9 cellular contexts compared by ENCODE assay signal in the genomic region with DNA sequence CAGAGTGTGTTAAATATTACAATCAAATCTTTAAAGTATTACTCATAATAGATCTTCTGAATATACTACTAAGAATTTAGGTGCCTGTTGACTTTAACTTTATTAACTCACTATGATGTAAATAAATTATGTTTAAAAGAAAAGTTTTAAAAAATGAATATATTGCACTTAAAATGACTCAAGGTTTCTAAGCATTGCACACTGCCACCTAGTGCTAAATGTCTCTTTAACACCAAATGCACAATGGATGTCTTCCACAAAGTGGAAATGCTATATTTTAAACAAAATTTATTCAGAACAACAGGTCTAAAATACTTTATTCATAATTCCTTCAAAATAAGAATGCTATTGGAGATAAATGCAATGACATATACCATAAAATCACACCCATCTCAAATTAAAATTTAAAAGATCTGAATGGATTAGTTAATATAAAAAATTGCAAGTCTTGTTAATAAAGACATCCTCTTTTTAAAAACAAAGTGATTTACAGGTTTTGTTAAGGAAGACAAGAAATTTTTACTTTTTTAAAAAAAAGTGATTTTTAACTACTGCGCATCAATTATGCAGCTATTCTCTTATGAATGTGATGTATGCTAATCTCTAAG. TPM values are rescaled to one million over a fixed set of nuclear protein-coding genes. Genes with fewer than 3 reads are reported as not detected.
DNase-seq lines count a peak whose midpoint lies in the region; ATAC-seq and TF ChIP-seq lines count a peak whose summit lies in the region.
"Had no signal": no experiment of that assay in that cellular context is flagged by ENCODE, and none has a peak within 500 bp of the region (broad histone marks: within the 10 kb centered on the region; RNA-seq: fewer than 3 reads in every experiment).

No MANE protein-coding gene starts in this region.

- H4K8ac ChIP-seq in mesenchymal stem cell (ENCODE audit: low read length): no peak overlapping the region

- TF ChIP-seq CTCF in GM10248 (IDR thresholded peaks at IDR 0.05; ENCODE audit: control extremely low read depth, extremely low read depth, low read depth, missing control alignments): peak; percentile 52
- TF ChIP-seq CTCF in brain microvascular endothelial cell (IDR thresholded peaks at IDR 0.05; ENCODE audit: low read depth, low read length, missing control alignments): peak; percentile 58

- CTCF ChIA-PET in GM10248 (lab: Yijun Ruan, JAX): interaction anchor here (1.0 to 1.3 kb wide), 2 partner anchors 1534 to 1686 kb away, joined by 3 to 4 read pairs; no protein-coding TSS in a partner anchor
- CTCF ChIA-PET in activated CD4-positive, alpha-beta memory T cell treated with anti-CD3 and anti-CD28 coated beads, Interleukin-2, amount 10 ng/mL, durations not matched to agents 7 days and 5 days (lab: Charles Lee): no interaction called here

- no peak overlapping the region for H3K14ac ChIP-seq in mesenchymal stem cell (ENCODE audit: low read length in 2 of 2)

- no peak overlapping the region for H3K9ac ChIP-seq in mesenchymal stem cell (ENCODE audit: low read length)

- no peak overlapping the region for H2BK120ac ChIP-seq in mesenchymal stem cell (ENCODE audit: low read depth, low read length)

- POLR2A ChIA-PET in GM10248 (lab: Yijun Ruan, JAX): no interaction called here
- POLR2A ChIA-PET in activated CD4-positive, alpha-beta memory T cell treated with anti-CD3 and anti-CD28 coated beads, Interleukin-2, amount 10 ng/mL, durations not matched to agents 7 days and 5 days (lab: Charles Lee): no interaction called here

- H3K27me3 Mint-ChIP-seq in activated CD4-positive, alpha-beta memory T cell treated with anti-CD3 and anti-CD28 coated beads, Interleukin-2, amount 10 ng/mL, durations not matched to agents 7 days and 5 days: peaks cover 15% of the 10 kb centered on the region

- no peak overlapping the region for H3K23ac ChIP-seq in mesenchymal stem cell (ENCODE audit: low read length in 2 of 2)

- no peaks in the 10 kb centered on the region for H3K9me3 Mint-ChIP-seq in activated CD4-positive, alpha-beta memory T cell treated with anti-CD3 and anti-CD28 coated beads, Interleukin-2, amount 10 ng/mL, durations not matched to agents 7 days and 5 days

- DNase-seq in GM10248 (ENCODE audit: extremely low spot score): no peak
- peak; percentile 35 for DNase-seq in NAMALWA (ENCODE audit: low spot score)
- peak; percentile 43 for DNase-seq in brain microvascular endothelial cell
- DNase-seq in mesenchymal stem cell: peak; percentile 37
- no peak for DNase-seq in HPDE6-E6E7 (ENCODE audit: extremely low spot score)
- DNase-seq in NCI-H2081 treated with DMSO at 0.1 percent for 48 hours (lab: John Stamatoyannopoulos, UW): no peak
- DNase-seq in activated CD4-positive, alpha-beta memory T cell treated with anti-CD3 and anti-CD28 coated beads, Interleukin-2, amount 10 ng/mL, durations not matched to agents 7 days and 5 days: no peak

- H3K36me3 ChIP-seq in brain microvascular endothelial cell (replicated peaks) (no peaks in the 10 kb centered on the region), mesenchymal stem cell (ENCODE audit: control insufficient read depth in 1 of 2, insufficient read depth in 2 of 2, low read depth in 1 of 2, low read length in 2 of 2) (no peaks in the 10 kb centered on the region)
- H3K36me3 ChIP-seq: SJCRH30 had no signal

- no peak overlapping the region for H3K27ac ChIP-seq in brain microvascular endothelial cell
- H3K27ac ChIP-seq in mesenchymal stem cell (ENCODE audit: low read length, poor library complexity, severe bottlenecking): no peak overlapping the region
- H3K27ac ChIP-seq: SJCRH30 had no signal

- no peaks in the 10 kb centered on the region for H3K9me3 ChIP-seq in mesenchymal stem cell (ENCODE audit: control insufficient read depth, low read length)
- H3K9me3 ChIP-seq: SJCRH30 had no signal

- no CpG with 5 or more reads among the region's 1 CpG for WGBS in mesenchymal stem cell

- no peak overlapping the region for H2BK15ac ChIP-seq in mesenchymal stem cell (ENCODE audit: low read depth, poor library complexity, severe bottlenecking)

- H4K91ac ChIP-seq in mesenchymal stem cell (ENCODE audit: low read length): no peak overlapping the region

- in situ Hi-C loops in brain microvascular endothelial cell (cut with HindIII; ENCODE audit: low pct_ligation_motif_present, low sequenced_read_pairs): no loop called here

- H3K4me1 Mint-ChIP-seq in activated CD4-positive, alpha-beta memory T cell treated with anti-CD3 and anti-CD28 coated beads, Interleukin-2, amount 10 ng/mL, durations not matched to agents 7 days and 5 days: peaks cover 12% of the 10 kb centered on the region

- H2AK5ac ChIP-seq in mesenchymal stem cell (ENCODE audit: low read length, severe bottlenecking): no peak overlapping the region

- H3K79me1 ChIP-seq in mesenchymal stem cell (replicated peaks; ENCODE audit: low read length, poor library complexity, severe bottlenecking): no peaks in the 10 kb centered on the region

- no peak overlapping the region for H3K4me3 Mint-ChIP-seq in activated CD4-positive, alpha-beta memory T cell treated with anti-CD3 and anti-CD28 coated beads, Interleukin-2, amount 10 ng/mL, durations not matched to agents 7 days and 5 days

- H3K4me2 ChIP-seq in mesenchymal stem cell (ENCODE audit: low read length, poor library complexity, severe bottlenecking): no peak overlapping the region

- H2BK5ac ChIP-seq in mesenchymal stem cell (ENCODE audit: low read depth, low read length, poor library complexity, severe bottlenecking): no peak overlapping the region

- no peak overlapping the region for H3K27ac Mint-ChIP-seq in activated CD4-positive, alpha-beta memory T cell treated with anti-CD3 and anti-CD28 coated beads, Interleukin-2, amount 10 ng/mL, durations not matched to agents 7 days and 5 days

- no peak for ATAC-seq in GM21619 (IDR thresholded peaks at IDR 0.05; ENCODE audit: unreplicated experiment)

- H3K4me3 ChIP-seq in brain microvascular endothelial cell (ENCODE audit: low read depth, low read length): no peak overlapping the region
- no peak overlapping the region for H3K4me3 ChIP-seq in mesenchymal stem cell (ENCODE audit: insufficient read depth in 1 of 2, low read depth in 1 of 2, low read length in 2 of 2)
- H3K4me3 ChIP-seq: SJCRH30 had no signal

- H2AFZ ChIP-seq in mesenchymal stem cell (ENCODE audit: low read depth, low read length): no peak overlapping the region

- H2BK12ac ChIP-seq in mesenchymal stem cell (ENCODE audit: low read length in 2 of 2): no peak overlapping the region

- peaks cover 3% of the 10 kb centered on the region for H3K4me1 ChIP-seq in mesenchymal stem cell (ENCODE audit: control insufficient read depth, insufficient read depth, low read depth, low read length)
- H3K4me1 ChIP-seq: SJCRH30 had no signal

- no peak overlapping the region for H3K4ac ChIP-seq in mesenchymal stem cell (ENCODE audit: low read depth in 1 of 2, low read length in 2 of 2)

- H3K36me3 Mint-ChIP-seq in activated CD4-positive, alpha-beta memory T cell treated with anti-CD3 and anti-CD28 coated beads, Interleukin-2, amount 10 ng/mL, durations not matched to agents 7 days and 5 days (ENCODE audit: low read depth): no peaks in the 10 kb centered on the region

- H3K18ac ChIP-seq in mesenchymal stem cell (ENCODE audit: low read depth in 1 of 2, low read length in 2 of 2): no peak overlapping the region

- H3K27me3 ChIP-seq in brain microvascular endothelial cell (replicated peaks): no peaks in the 10 kb centered on the region
- H3K27me3 ChIP-seq in mesenchymal stem cell (ENCODE audit: control insufficient read depth in 1 of 2, insufficient read depth in 1 of 2, low read length in 2 of 2): peaks cover 4 to 12% of the 10 kb centered on the region in 2 experiments
- H3K27me3 ChIP-seq: SJCRH30 had no signal

RNA-seq across cellular contexts. Expression of a gene that starts 5.5 kb away (rescaled TPM):
- polyA plus RNA-seq in mesenchymal stem cell (2013, experiment 1 of 2): 2.4 TPM
- 2.8 TPM for polyA plus RNA-seq in mesenchymal stem cell (2013, experiment 2 of 2)
- total RNA-seq in activated CD4-positive, alpha-beta memory T cell treated with anti-CD3 and anti-CD28 coated beads, Interleukin-2, amount 10 ng/mL, durations not matched to agents 7 days and 5 days: 10 to 100 TPM; 44.6 to 46.9 TPM

Comparison
In these comparisons a context has a peak if more than half of its experiments do, and no peak if none do; other contexts are left out.
1. DNase-seq: peak in NAMALWA (single experiment), brain microvascular endothelial cell (single experiment) and mesenchymal stem cell (single experiment); none in GM10248 (single experiment), HPDE6-E6E7 (single experiment), NCI-H2081 treated with DMSO at 0.1 percent for 48 hours (single experiment) and activated CD4-positive, alpha-beta memory T cell treated with anti-CD3 and anti-CD28 coated beads, Interleukin-2, amount 10 ng/mL, durations not matched to agents 7 days and 5 days (single experiment).